8 cellular contexts compared by ENCODE assay signal in the genomic region with DNA sequence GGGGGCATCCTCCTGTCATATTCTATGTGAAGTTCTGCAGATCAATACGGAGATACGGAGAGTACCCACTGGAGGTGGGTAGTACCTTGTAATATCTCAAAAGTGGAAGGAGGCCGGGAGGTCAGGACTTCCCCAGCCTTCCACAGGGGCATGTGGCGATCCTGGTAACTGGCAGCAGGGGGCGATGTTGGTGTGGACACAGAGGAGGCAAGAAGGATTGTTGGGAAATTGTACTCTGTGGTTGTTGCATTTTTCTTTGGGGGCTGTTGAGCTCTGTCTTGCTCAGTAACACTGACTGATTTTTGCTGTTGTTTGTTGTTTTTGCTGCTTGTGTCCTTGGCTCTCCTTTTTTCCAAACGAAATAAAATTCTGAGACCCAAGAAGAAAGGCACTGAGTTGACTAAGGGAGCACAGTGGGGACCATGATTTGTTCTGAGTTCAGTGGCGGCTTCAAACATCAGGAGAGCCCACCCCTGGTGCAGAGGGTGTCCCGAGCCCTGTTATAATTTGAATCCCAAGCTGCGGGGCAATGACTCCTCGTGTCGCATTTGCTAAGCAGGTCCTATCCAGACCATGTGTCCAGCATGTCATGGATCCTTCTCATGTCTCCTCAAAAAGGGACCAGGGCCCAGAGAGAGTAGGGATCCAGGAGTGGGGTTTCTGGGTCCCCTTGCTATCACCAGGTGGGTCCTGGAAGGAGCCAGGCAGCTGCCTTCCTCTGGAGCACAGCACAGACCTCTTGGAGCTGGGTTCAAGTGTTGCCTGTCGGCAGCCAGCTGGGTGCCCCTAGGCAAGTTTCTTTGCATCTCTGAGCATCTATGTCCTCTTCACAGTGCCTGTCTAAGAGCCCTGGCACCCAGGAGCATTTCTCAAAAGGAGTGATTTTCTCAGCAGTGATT. TPM values are rescaled to one million over a fixed set of nuclear protein-coding genes. Genes with fewer than 3 reads are reported as not detected.
DNase-seq lines count a peak whose midpoint lies in the region; ATAC-seq and TF ChIP-seq lines count a peak whose summit lies in the region.

No MANE protein-coding gene starts in this region.

- ATAC-seq in GM21737 (IDR thresholded peaks at IDR 0.05; ENCODE audit: unreplicated experiment) (peak; percentile 67), HG03135 (IDR thresholded peaks at IDR 0.05; ENCODE audit: unreplicated experiment) (no peak)

- in situ Hi-C loops in astrocyte of the cerebellum (cut with HindIII; ENCODE audit: low sequenced_read_pairs): no loop called here

- TF ChIP-seq POLR2A in NB4 (IDR thresholded peaks at IDR 0.05; ENCODE audit: extremely low read depth, insufficient read length): no peak

- H3K27ac Mint-ChIP-seq in immature natural killer cell: no peak overlapping the region

- peak; percentile 94 for TF ChIP-seq CTCF in NB4 (IDR thresholded peaks at IDR 0.05; ENCODE audit: low read depth, low read length)
- peak; percentile 82 for TF ChIP-seq CTCF in astrocyte of the cerebellum (IDR thresholded peaks at IDR 0.05; ENCODE audit: low read depth, low read length, missing control alignments)

- no peaks in the 10 kb centered on the region for H3K9me3 Mint-ChIP-seq in immature natural killer cell

- H3K36me3 Mint-ChIP-seq in immature natural killer cell: no peaks in the 10 kb centered on the region

- H3K27me3 Mint-ChIP-seq in immature natural killer cell (ENCODE audit: low read depth in 3 of 3): peaks cover 2 to 19% (median 8%) of the 10 kb centered on the region in 3 donors

- peaks cover 0 to 8% of the 10 kb centered on the region in 2 donors for H3K4me1 Mint-ChIP-seq in immature natural killer cell

- DNase-seq in DMS53 (lab: John Stamatoyannopoulos, UW) (peak; percentile 84), NB4 (ENCODE audit: low read depth) (peak; percentile 83), T-helper 22 cell (ENCODE audit: low read depth) (peak; percentile 29), astrocyte of the cerebellum (ENCODE audit: low read depth) (peak; percentile 8), immature natural killer cell (peak; percentile 31 to 48 (median 38))
- DNase-seq in stimulated activated CD4-positive, alpha-beta T cell treated with anti-CD3 and anti-CD28 coated beads, Interleukin-2, amount 100 ng/mL, for 24 hours: peak; percentile 75 to 85

- no peak overlapping the region for H3K4me3 Mint-ChIP-seq in immature natural killer cell

- H3K4me3 ChIP-seq in NB4 (ENCODE audit: low read depth, low read length) (no peak overlapping the region), astrocyte of the cerebellum (ENCODE audit: low read depth, low read length) (no peak overlapping the region)

RNA-seq across cellular contexts. Expression of a gene that starts 22.8 kb away (rescaled TPM):
- under 1 TPM in 1 of 3 donors, not detected in 2; 0.25 TPM for polyA plus RNA-seq in immature natural killer cell

Comparison
In these comparisons a context has a peak if more than half of its experiments do, and no peak if none do; other contexts are left out.
1. DNase-seq: peak in every context shown above with its lines; median percentile 84 in DMS53; 83 in NB4; 80 in stimulated activated CD4-positive, alpha-beta T cell treated with anti-CD3 and anti-CD28 coated beads, Interleukin-2, amount 100 ng/mL, for 24 hours; 38 in immature natural killer cell; 29 in T-helper 22 cell; 8 in astrocyte of the cerebellum.